8 cellular contexts compared by ENCODE assay signal in genomic region chr2:32039447-32040219, GRCh38. TPM values are rescaled to one million over a fixed set of nuclear protein-coding genes. Genes with fewer than 3 reads are reported as not detected.
DNase-seq lines count a peak whose midpoint lies in the region; ATAC-seq and TF ChIP-seq lines count a peak whose summit lies in the region.

DPY30 (minus strand) TSS chr2:32039805; CDS start chr2:32039456, 349 bp downstream.

- DNase-seq in CD4-positive, alpha-beta T cell: peak; percentile 82 to 89 (median 88)
- DNase-seq in HK-2 (ENCODE audit: unreplicated experiment) (peak; percentile 93), NCI-H82 treated with DMSO at 0.1 percent for 48 hours (lab: John Stamatoyannopoulos, UW; ENCODE audit: unreplicated experiment) (peak; percentile 79), dermis microvascular lymphatic vessel endothelial cell (ENCODE audit: low read depth in 2 of 2) (peak; percentile 76 to 93)
- peak; percentile 91 to 92 for DNase-seq in activated CD4-positive, alpha-beta T cell treated with anti-CD3 and anti-CD28 coated beads, Interleukin-2, amount 50 U/mL, for 48 hours
- peak; percentile 91 for DNase-seq in stimulated activated CD4-positive, alpha-beta T cell treated with anti-CD3 and anti-CD28 coated beads, Interleukin-4, amount 100 ng/mL, for 1 hour

- peak within 1 kb of the TSS; percentile 55 for H3K27ac ChIP-seq in CD4-positive, alpha-beta T cell (ENCODE audit: low read depth, low read length)
- H3K27ac ChIP-seq in liver (ENCODE audit: low read depth in 1 of 2, low read length in 2 of 2): peak within 1 kb of the TSS; percentile 65 to 78

- peak within 1 kb of the TSS; percentile 86 for H3K4me3 Mint-ChIP-seq in CD4-positive, alpha-beta T cell

- ATAC-seq in CD4-positive, alpha-beta T cell (ENCODE audit: poor library complexity): peak; percentile 95
- peak; percentile 86 for ATAC-seq in GM19452 (IDR thresholded peaks at IDR 0.05; ENCODE audit: unreplicated experiment)

- peaks cover 0 to 5% (median 0%) of the 10 kb centered on the region in 4 donors for H3K36me3 ChIP-seq in liver (ENCODE audit: control insufficient read depth in 4 of 4, insufficient read depth in 3 of 4, low read depth in 1 of 4, low read length in 3 of 4)

- H3K27me3 ChIP-seq in CD4-positive, alpha-beta T cell (ENCODE audit: control insufficient read depth, insufficient read depth, low read length): no peaks in the 10 kb centered on the region
- H3K27me3 ChIP-seq in liver (ENCODE audit: control insufficient read depth in 4 of 4, insufficient read depth in 4 of 4, low read length in 3 of 4): no peaks in the 10 kb centered on the region

- H3K4me1 Mint-ChIP-seq in CD4-positive, alpha-beta T cell (ENCODE audit: low read depth): peaks cover 24% of the 10 kb centered on the region

- WGBS in liver: under 1% methylated on average over 43 of the region's 43 CpGs

- peaks cover 7 to 10% (median 9%) of the 10 kb centered on the region in 4 donors for H3K4me1 ChIP-seq in liver (ENCODE audit: control insufficient read depth in 4 of 4, insufficient read depth in 4 of 4, low read length in 3 of 4)

- peak within 1 kb of the TSS; percentile 87 to 92 (median 87) for H3K4me3 ChIP-seq in liver (ENCODE audit: low read depth in 1 of 3, low read length in 3 of 3)

- TF ChIP-seq RAD21 in liver (IDR thresholded peaks at IDR 0.05): peak; percentile 42 to 62

- intact Hi-C loops in CD4-positive, alpha-beta T cell (cut with DNase I, micrococcal nuclease): loop anchor here (1.0 to 2.0 kb wide), 3 partner anchors 21 to 27 kb away; partner anchors contain the start of gene SPAST (in 1 of the 2)

- H3K9me3 ChIP-seq in CD4-positive, alpha-beta T cell (ENCODE audit: control insufficient read depth, low read length): no peaks in the 10 kb centered on the region
- no peaks in the 10 kb centered on the region for H3K9me3 ChIP-seq in liver (ENCODE audit: control insufficient read depth in 4 of 4, low read length in 3 of 4)

- POLR2A ChIA-PET in CD4-positive, alpha-beta T cell (lab: Charles Lee): interaction anchor here (0.6 to 2.4 kb wide), 18 partner anchors 9 to 228 kb away, joined by 3 to 65 read pairs (median 4); partner anchors contain the start of genes MEMO1, SLC30A6 and SPAST

- H3K27me3 Mint-ChIP-seq in CD4-positive, alpha-beta T cell: no peaks in the 10 kb centered on the region

- peak within 1 kb of the TSS; percentile 33 to 62 for H3K9ac ChIP-seq in liver (ENCODE audit: low read depth in 1 of 2, low read length in 2 of 2)

- peaks cover 16% of the 10 kb centered on the region for H3K36me3 Mint-ChIP-seq in CD4-positive, alpha-beta T cell (ENCODE audit: low read depth)

- CTCF ChIA-PET in CD4-positive, alpha-beta T cell (lab: Charles Lee): interaction anchor here (0.6 to 2.5 kb wide), 4 partner anchors 12 to 28 kb away, joined by 3 to 24 read pairs (median 4); partner anchors contain the start of genes MEMO1 and SPAST

- TF ChIP-seq CTCF in CD4-positive, alpha-beta T cell (IDR thresholded peaks at IDR 0.05): no peak
- TF ChIP-seq CTCF in liver (IDR thresholded peaks at IDR 0.05; ENCODE audit: low read depth, low read length, missing input control): peak; percentile 2

- H3K27ac Mint-ChIP-seq in CD4-positive, alpha-beta T cell: peak within 1 kb of the TSS; percentile 90

- no peaks in the 10 kb centered on the region for H3K9me3 Mint-ChIP-seq in CD4-positive, alpha-beta T cell

TF ChIP-seq in liver, 16 proteins besides CTCF, POLR2A, EP300 and RAD21:
- TF ChIP-seq HNF4A (conservative IDR thresholded peaks at IDR 0.05): no peak
- TF ChIP-seq, protein P1, sequence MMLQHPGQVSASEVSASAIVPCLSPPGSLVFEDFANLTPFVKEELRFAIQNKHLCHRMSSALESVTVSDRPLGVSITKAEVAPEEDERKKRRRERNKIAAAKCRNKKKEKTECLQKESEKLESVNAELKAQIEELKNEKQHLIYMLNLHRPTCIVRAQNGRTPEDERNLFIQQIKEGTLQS (IDR thresholded peaks at IDR 0.05): no peak
- TF ChIP-seq, protein P2, sequence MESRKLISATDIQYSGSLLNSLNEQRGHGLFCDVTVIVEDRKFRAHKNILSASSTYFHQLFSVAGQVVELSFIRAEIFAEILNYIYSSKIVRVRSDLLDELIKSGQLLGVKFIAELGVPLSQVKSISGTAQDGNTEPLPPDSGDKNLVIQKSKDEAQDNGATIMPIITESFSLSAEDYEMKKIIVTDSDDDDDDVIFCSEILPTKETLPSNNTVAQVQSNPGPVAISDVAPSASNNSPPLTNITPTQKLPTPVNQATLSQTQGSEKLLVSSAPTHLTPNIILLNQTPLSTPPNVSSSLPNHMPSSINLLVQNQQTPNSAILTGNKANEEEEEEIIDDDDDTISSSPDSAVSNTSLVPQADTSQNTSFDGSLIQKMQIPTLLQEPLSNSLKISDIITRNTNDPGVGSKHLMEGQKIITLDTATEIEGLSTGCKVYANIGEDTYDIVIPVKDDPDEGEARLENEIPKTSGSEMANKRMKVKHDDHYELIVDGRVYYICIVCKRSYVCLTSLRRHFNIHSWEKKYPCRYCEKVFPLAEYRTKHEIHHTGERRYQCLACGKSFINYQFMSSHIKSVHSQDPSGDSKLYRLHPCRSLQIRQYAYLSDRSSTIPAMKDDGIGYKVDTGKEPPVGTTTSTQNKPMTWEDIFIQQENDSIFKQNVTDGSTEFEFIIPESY (IDR thresholded peaks at IDR 0.05): peak; percentile 46
- TF ChIP-seq FOXA2 (IDR thresholded peaks at IDR 0.05): no peak
- peak; percentile 53 for TF ChIP-seq MAX (IDR thresholded peaks at IDR 0.05)
- TF ChIP-seq FOXA1 (IDR thresholded peaks at IDR 0.05): no peak
- peak; percentile 83 for TF ChIP-seq TAF1 (conservative IDR thresholded peaks at IDR 0.05)
- TF ChIP-seq, protein P3, sequence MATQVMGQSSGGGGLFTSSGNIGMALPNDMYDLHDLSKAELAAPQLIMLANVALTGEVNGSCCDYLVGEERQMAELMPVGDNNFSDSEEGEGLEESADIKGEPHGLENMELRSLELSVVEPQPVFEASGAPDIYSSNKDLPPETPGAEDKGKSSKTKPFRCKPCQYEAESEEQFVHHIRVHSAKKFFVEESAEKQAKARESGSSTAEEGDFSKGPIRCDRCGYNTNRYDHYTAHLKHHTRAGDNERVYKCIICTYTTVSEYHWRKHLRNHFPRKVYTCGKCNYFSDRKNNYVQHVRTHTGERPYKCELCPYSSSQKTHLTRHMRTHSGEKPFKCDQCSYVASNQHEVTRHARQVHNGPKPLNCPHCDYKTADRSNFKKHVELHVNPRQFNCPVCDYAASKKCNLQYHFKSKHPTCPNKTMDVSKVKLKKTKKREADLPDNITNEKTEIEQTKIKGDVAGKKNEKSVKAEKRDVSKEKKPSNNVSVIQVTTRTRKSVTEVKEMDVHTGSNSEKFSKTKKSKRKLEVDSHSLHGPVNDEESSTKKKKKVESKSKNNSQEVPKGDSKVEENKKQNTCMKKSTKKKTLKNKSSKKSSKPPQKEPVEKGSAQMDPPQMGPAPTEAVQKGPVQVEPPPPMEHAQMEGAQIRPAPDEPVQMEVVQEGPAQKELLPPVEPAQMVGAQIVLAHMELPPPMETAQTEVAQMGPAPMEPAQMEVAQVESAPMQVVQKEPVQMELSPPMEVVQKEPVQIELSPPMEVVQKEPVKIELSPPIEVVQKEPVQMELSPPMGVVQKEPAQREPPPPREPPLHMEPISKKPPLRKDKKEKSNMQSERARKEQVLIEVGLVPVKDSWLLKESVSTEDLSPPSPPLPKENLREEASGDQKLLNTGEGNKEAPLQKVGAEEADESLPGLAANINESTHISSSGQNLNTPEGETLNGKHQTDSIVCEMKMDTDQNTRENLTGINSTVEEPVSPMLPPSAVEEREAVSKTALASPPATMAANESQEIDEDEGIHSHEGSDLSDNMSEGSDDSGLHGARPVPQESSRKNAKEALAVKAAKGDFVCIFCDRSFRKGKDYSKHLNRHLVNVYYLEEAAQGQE (IDR thresholded peaks at IDR 0.05): peak; percentile 49
- no peak for TF ChIP-seq HNF4G (IDR thresholded peaks at IDR 0.05)
- peak; percentile 79 for TF ChIP-seq YY1 (IDR thresholded peaks at IDR 0.05)
- TF ChIP-seq GABPA (IDR thresholded peaks at IDR 0.05 in 1 of 2, conservative IDR thresholded peaks at IDR 0.05 in 1 of 2): peak in 1 of 2 donors; percentile 58

RNA-seq across cellular contexts. Expression of gene DPY30, which starts in this region (rescaled TPM):
- total RNA-seq in CD4-positive, alpha-beta T cell: 10 to 100 TPM; 12.4 to 13.1 TPM
- total RNA-seq in dermis microvascular lymphatic vessel endothelial cell (48.4 and 50.3 TPM in 2 replicates), liver (10 to 100 TPM; 24.3 to 32.5 TPM)
- polyA plus RNA-seq in liver: 10 to 100 TPM; 36.5 to 75.4 TPM

Comparison
In these comparisons a context has a peak if more than half of its experiments do, and no peak if none do; other contexts are left out.
1. Peak in every context shown above with its lines: DNase-seq, ATAC-seq, H3K4me3 ChIP-seq and H3K27ac ChIP-seq.